In the genomic region with DNA sequence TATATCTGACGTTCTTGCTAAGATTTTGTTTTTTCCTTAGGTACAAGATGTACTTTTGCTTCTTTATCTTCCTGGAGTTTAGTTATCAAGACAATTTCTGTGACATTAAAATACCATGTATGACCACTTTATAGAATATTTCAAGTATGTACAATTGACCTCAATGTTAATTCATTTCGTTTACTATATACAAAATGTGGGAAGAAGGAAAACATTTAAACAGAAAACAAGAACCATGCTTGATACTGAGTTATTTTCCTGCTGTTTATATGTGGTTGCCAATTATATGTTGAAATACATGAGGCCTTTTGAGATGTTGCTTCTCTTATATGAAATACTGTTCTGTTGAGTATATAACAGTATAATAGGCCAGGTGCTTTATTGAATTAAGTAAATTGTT, we compare ENCODE assay signal across 23 cellular contexts.
DNase-seq lines count a peak whose midpoint lies in the region; ATAC-seq and TF ChIP-seq lines count a peak whose summit lies in the region.
"Had no signal": no experiment of that assay in that cellular context is flagged by ENCODE, and none has a peak within 500 bp of the region (broad histone marks: within the 10 kb centered on the region; RNA-seq: fewer than 3 reads in every experiment).

No MANE protein-coding gene starts in this region.

- H4K5ac ChIP-seq in IMR-90 (ENCODE audit: low read depth, low read length): no peak overlapping the region

- H2AK9ac ChIP-seq in IMR-90 (replicated peaks; ENCODE audit: low read depth, low read length, poor library complexity): no peak overlapping the region

- H3K4ac ChIP-seq in IMR-90 (ENCODE audit: low read depth, low read length): no peak overlapping the region

- H2BK5ac ChIP-seq in IMR-90 (ENCODE audit: low read depth, low read length, poor library complexity, severe bottlenecking): no peak overlapping the region

- H3K9me3 ChIP-seq in BLaER1 treated with 17β-estradiol and CSF1 and Interleukin-3, amounts not matched to agents 10 nM and 100 nM (replicated peaks in 1 of 11): peaks cover 4 to 11% (median 8%) of the 10 kb centered on the region in 11 experiments; a peak in 16 of 22 replicates
- H3K9me3 ChIP-seq in IMR-90 (ENCODE audit: control insufficient read depth, insufficient read depth, low read length) (no peaks in the 10 kb centered on the region; the same call in 1 of the 2 replicates), osteoblast (ENCODE audit: low read depth, low read length) (no peaks in the 10 kb centered on the region)
- H3K9me3 ChIP-seq: pancreas had no signal

- no peak for TF ChIP-seq POLR2A in IMR-90 (IDR thresholded peaks at IDR 0.05; ENCODE audit: low read depth, low read length)

- H3K9ac ChIP-seq in BLaER1 treated with 17β-estradiol and CSF1 and Interleukin-3, amounts not matched to agents 10 nM and 100 nM: no peak overlapping the region
- H3K9ac ChIP-seq in IMR-90 (ENCODE audit: low read depth, low read length): no peak overlapping the region

- no peaks in the 10 kb centered on the region for H3K27me3 ChIP-seq in BLaER1 treated with 17β-estradiol and CSF1 and Interleukin-3, amounts not matched to agents 10 nM and 100 nM
- H3K27me3 ChIP-seq in IMR-90 (ENCODE audit: control insufficient read depth, insufficient read depth, low read length): no peaks in the 10 kb centered on the region
- no peaks in the 10 kb centered on the region for H3K27me3 ChIP-seq in osteoblast (ENCODE audit: insufficient read depth, low read length)
- H3K27me3 ChIP-seq: pancreas, tibial artery had no signal

- no peak overlapping the region for H3K23ac ChIP-seq in IMR-90 (ENCODE audit: low read depth, low read length)

- no peak overlapping the region for H3K18ac ChIP-seq in IMR-90 (ENCODE audit: low read depth, low read length)

- H3K4me3 Mint-ChIP-seq in chondrocyte (ENCODE audit: unreplicated experiment): no peak overlapping the region
- H3K4me3 Mint-ChIP-seq: dendritic cell treated with granulocyte-macrophage colony-stimulating factor and Interleukin-4, amounts not matched to agents 40 ng/mL and 50 ng/mL, for 4 days had no signal

- H3K4me1 ChIP-seq in BLaER1 treated with 17β-estradiol and CSF1 and Interleukin-3, amounts not matched to agents 10 nM and 100 nM: peaks cover 97 to 100% (median 100%) of the 10 kb centered on the region in 10 experiments
- H3K4me1 ChIP-seq in IMR-90 (ENCODE audit: control insufficient read depth, insufficient read depth, low read length) (peaks cover 28% of the 10 kb centered on the region), osteoblast (ENCODE audit: insufficient read depth, low read length) (peaks cover 37% of the 10 kb centered on the region)

- no CpG with 5 or more reads among the region's 2 CpGs for WGBS in IMR-90 (ENCODE audit: extremely low coverage in 2 of 2, insufficient read length in 1 of 2), 2 experiments

- H2BK20ac ChIP-seq in IMR-90 (ENCODE audit: low read depth, low read length): no peak overlapping the region

- H3K36me3 ChIP-seq in BLaER1 treated with 17β-estradiol and CSF1 and Interleukin-3, amounts not matched to agents 10 nM and 100 nM: peaks cover 0 to 18% (median 8%) of the 10 kb centered on the region in 11 experiments; a peak in 11 of 22 replicates
- H3K36me3 ChIP-seq in IMR-90 (ENCODE audit: control insufficient read depth, insufficient read depth, low read length) (peaks cover 3% of the 10 kb centered on the region; the same call in 1 of the 2 replicates), osteoblast (ENCODE audit: insufficient read depth, low read length) (no peaks in the 10 kb centered on the region)
- H3K36me3 ChIP-seq: pancreas, tibial artery had no signal

- H3K14ac ChIP-seq in IMR-90 (replicated peaks; ENCODE audit: low read depth, low read length): no peak overlapping the region

- peaks cover 33% of the 10 kb centered on the region for H3K9me1 ChIP-seq in IMR-90 (ENCODE audit: insufficient read depth, low read length)

- H3K4me2 ChIP-seq in BLaER1 treated with 17β-estradiol and CSF1 and Interleukin-3, amounts not matched to agents 10 nM and 100 nM: peak overlapping the region; percentile 83 to 97 (median 89); a peak in 20 of 22 replicates
- H3K4me2 ChIP-seq in IMR-90 (ENCODE audit: low read depth, low read length) (no peak overlapping the region), osteoblast (ENCODE audit: insufficient read depth, low read length) (no peak overlapping the region)

- no peaks in the 10 kb centered on the region for H3K36me3 Mint-ChIP-seq in chondrocyte (ENCODE audit: low read depth)

- no peak overlapping the region for H3K56ac ChIP-seq in IMR-90 (ENCODE audit: extremely low read depth, insufficient read depth, low read length)

- peak overlapping the region; percentile 52 for H3K27ac Mint-ChIP-seq in chondrocyte (ENCODE audit: unreplicated experiment)
- H3K27ac Mint-ChIP-seq: activated naive CD4-positive, alpha-beta T cell treated with anti-CD3 and anti-CD28 coated beads, Interleukin-2, amount 50 U/mL, for 72 hours had no signal

- intact Hi-C loops in IMR-90 (cut with micrococcal nuclease): no loop called here

- TF ChIP-seq RAD21 in IMR-90 (IDR thresholded peaks at IDR 0.05; ENCODE audit: low read length): no peak

- H4K91ac ChIP-seq in IMR-90 (ENCODE audit: insufficient read depth, low read depth, low read length): no peak overlapping the region

- no TSS peak for BruUV-seq in IMR-90 (replicated peaks; lab: Mats Ljungman, UMichigan)

- H2BK15ac ChIP-seq in IMR-90 (ENCODE audit: low read depth, low read length): no peak overlapping the region

- H3K27ac ChIP-seq in BLaER1 treated with 17β-estradiol and CSF1 and Interleukin-3, amounts not matched to agents 10 nM and 100 nM: peak overlapping the region in 4 of 11 experiments; percentile 27 to 87 (median 69); a peak in 6 of 22 replicates
- no peak overlapping the region for H3K27ac ChIP-seq in IMR-90 (ENCODE audit: insufficient read depth, low read length)
- peak overlapping the region; percentile 9 for H3K27ac ChIP-seq in osteoblast (ENCODE audit: low read depth, low read length)
- H3K27ac ChIP-seq: pancreas, tibial artery had no signal

- no peak overlapping the region for H4K8ac ChIP-seq in IMR-90 (ENCODE audit: low read depth in 2 of 2, low read length in 2 of 2)

- no peak overlapping the region for H2AK5ac ChIP-seq in IMR-90 (ENCODE audit: low read depth, low read length)

- H3K79me1 ChIP-seq in IMR-90 (ENCODE audit: low read depth in 1 of 2, low read length in 2 of 2): peaks cover 49 to 88% of the 10 kb centered on the region in 2 experiments

- no peaks in the 10 kb centered on the region for H3K27me3 Mint-ChIP-seq in chondrocyte (ENCODE audit: low read depth)
- H3K27me3 Mint-ChIP-seq: dendritic cell treated with granulocyte-macrophage colony-stimulating factor and Interleukin-4, amounts not matched to agents 40 ng/mL and 50 ng/mL, for 4 days had no signal

- peak; percentile 67 for DNase-seq in IMR-90
- no peak for DNase-seq in chondrocyte (ENCODE audit: low spot score)
- no peak for DNase-seq in osteoblast (ENCODE audit: insufficient read length, low spot score, missing footprints)
- DNase-seq in NCI-H2029 (lab: John Stamatoyannopoulos, UW): no peak
- no peak for DNase-seq in NCI-H345 treated with DMSO at 0.1 percent for 48 hours (lab: John Stamatoyannopoulos, UW; ENCODE audit: unreplicated experiment)
- no peak for DNase-seq in NCI-H526 (lab: John Stamatoyannopoulos, UW)
- DNase-seq: activated CD4-positive, alpha-beta T cell treated with anti-CD3 and anti-CD28 coated beads for 1 hour; activated CD8-positive, alpha-beta memory T cell treated with anti-CD3 and anti-CD28 coated beads for 24 hours; activated T-cell treated with anti-CD3 and anti-CD28 coated beads, Interleukin-2, amount 50 U/mL, for 48 hours; DMS79 treated with DMSO at 0.1 percent for 48 hours; foreskin melanocyte; hypothalamus; NCI-H1694 treated with DMSO at 0.1 percent for 48 hours; NCI-H446; pancreas; stimulated activated naive CD4-positive, alpha-beta T cell treated with Interleukin-2 at 50 U/mL for 16 hours; tibial artery had no signal

- dilution Hi-C loops in IMR-90 (cut with HindIII; ENCODE audit: low sequenced_read_pairs, unreplicated experiment): no loop called here

- H3K4me1 Mint-ChIP-seq in chondrocyte (ENCODE audit: low read depth): peaks cover 52% of the 10 kb centered on the region

- H4K20me1 ChIP-seq in BLaER1 treated with 17β-estradiol and CSF1 and Interleukin-3, amounts not matched to agents 10 nM and 100 nM: peaks cover 86 to 100% (median 95%) of the 10 kb centered on the region in 11 experiments; a peak in 21 of 22 replicates
- H4K20me1 ChIP-seq in IMR-90 (ENCODE audit: insufficient read depth, low read length) (peaks cover 90% of the 10 kb centered on the region), osteoblast (ENCODE audit: insufficient read depth, low read length) (peaks cover 2% of the 10 kb centered on the region)

- H3K79me2 ChIP-seq in osteoblast (ENCODE audit: insufficient read depth, low read length): peaks cover 50% of the 10 kb centered on the region

- ATAC-seq in IMR-90 (ENCODE audit: low read depth): peak; percentile 56
- ATAC-seq in GM18861 (IDR thresholded peaks at IDR 0.05; ENCODE audit: unreplicated experiment): no peak
- ATAC-seq: activated naive CD4-positive, alpha-beta T cell treated with anti-CD3 and anti-CD28 coated beads, Interleukin-2, amount 50 U/mL, for 72 hours; K562 had no signal

- in situ Hi-C loops in IMR-90 (cut with MboI; ENCODE audit: low sequenced_read_pairs): no loop called here

- H3K4me3 ChIP-seq in BLaER1 treated with 17β-estradiol and CSF1 and Interleukin-3, amounts not matched to agents 10 nM and 100 nM: no peak overlapping the region
- no peak overlapping the region for H3K4me3 ChIP-seq in IMR-90 (ENCODE audit: insufficient read depth, low read depth, low read length)
- H3K4me3 ChIP-seq in osteoblast (ENCODE audit: insufficient read depth, low read length): no peak overlapping the region
- H3K4me3 ChIP-seq: K562, pancreas, skin epidermis, tibial artery had no signal

- no peak overlapping the region for H2AFZ ChIP-seq in IMR-90 (replicated peaks; ENCODE audit: low read length, poor library complexity)
- no peak overlapping the region for H2AFZ ChIP-seq in osteoblast (ENCODE audit: low read length)

- CTCF ChIA-PET in IMR-90 (lab: Yijun Ruan, JAX): no interaction called here

- POLR2A ChIA-PET in IMR-90 (lab: Charles Lee; ENCODE audit: unreplicated experiment): no interaction called here

- H3K9me3 Mint-ChIP-seq in chondrocyte (ENCODE audit: low read depth): peaks cover 6% of the 10 kb centered on the region
- H3K9me3 Mint-ChIP-seq: dendritic cell treated with granulocyte-macrophage colony-stimulating factor and Interleukin-4, amounts not matched to agents 40 ng/mL and 50 ng/mL, for 4 days had no signal

- no peak overlapping the region for H2BK120ac ChIP-seq in IMR-90 (ENCODE audit: low read depth, low read length)

- TF ChIP-seq CTCF in IMR-90 (conservative IDR thresholded peaks at IDR 0.05; ENCODE audit: low read depth, low read length): no peak
- TF ChIP-seq CTCF in chondrocyte (IDR thresholded peaks at IDR 0.05): no peak
- TF ChIP-seq CTCF in osteoblast (IDR thresholded peaks at IDR 0.05; ENCODE audit: extremely low read depth, low read depth, low read length): no peak

TF ChIP-seq in IMR-90, 13 proteins besides CTCF, POLR2A, EP300 and RAD21 (continues in another document):
- peak; percentile 32; the same call in 1 of the 2 replicates for TF ChIP-seq CEBPB (IDR thresholded peaks at IDR 0.05; ENCODE audit: low read depth, low read length)
- no peak for TF ChIP-seq BHLHE40 (IDR thresholded peaks at IDR 0.05; ENCODE audit: low read depth, low read length)

Comparison
In these comparisons a context has a peak if more than half of its experiments do, and no peak if none do; other contexts are left out.
1. H3K4me2 ChIP-seq: peak in BLaER1 treated with 17β-estradiol and CSF1 and Interleukin-3, amounts not matched to agents 10 nM and 100 nM (11 of 11); none in IMR-90 (single experiment) and osteoblast (single experiment).